ENCODE assay signal across 6 cellular contexts in the genomic region with DNA sequence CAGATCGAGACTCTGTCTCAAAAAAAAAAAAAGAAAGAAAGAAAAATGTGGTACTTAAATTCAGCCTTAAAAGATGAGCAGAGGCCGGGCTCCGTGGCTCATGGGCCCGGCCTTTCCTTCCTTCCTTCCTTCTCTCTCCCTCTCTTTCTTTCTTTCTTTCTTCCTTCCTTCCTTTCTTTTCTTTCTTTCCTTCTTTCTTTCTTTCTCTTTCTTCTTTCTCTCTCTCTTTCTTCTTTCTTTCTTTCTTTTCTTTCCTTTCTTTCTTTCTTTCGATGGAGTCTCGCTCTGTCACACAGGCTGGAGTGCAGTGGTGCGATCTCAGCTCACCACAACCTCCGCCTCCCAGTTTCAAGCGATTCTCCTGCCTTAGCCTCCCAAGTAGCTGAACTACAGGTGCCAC. TPM values are rescaled to one million over a fixed set of nuclear protein-coding genes. Genes with fewer than 3 reads are reported as not detected.
"Had no signal": no experiment of that assay in that cellular context is flagged by ENCODE, and none has a peak within 500 bp of the region (broad histone marks: within the 10 kb centered on the region; RNA-seq: fewer than 3 reads in every experiment).

No MANE protein-coding gene starts in this region.

RNA-seq across cellular contexts. Expression of gene NANOG, which starts 5.8 kb away (rescaled TPM):
- total RNA-seq: GM23248, H4, HFFc6 had no signal

RNA-seq across cellular contexts. Expression of gene NANOGNB, which starts 18.4 kb away (rescaled TPM):
- total RNA-seq: GM23248, GM23338, H4, H7, H9, HFFc6 had no signal
- polyA plus RNA-seq: GM23248, GM23338 had no signal

RNA-seq across cellular contexts. Expression of gene CLEC4C, which starts 36.3 kb away (rescaled TPM):
- total RNA-seq: GM23248, GM23338, H4, HFFc6 had no signal
- polyA plus RNA-seq: GM23248, GM23338 had no signal
